Comparison of ENCODE assay signal across 11 cellular contexts in the genomic region with DNA sequence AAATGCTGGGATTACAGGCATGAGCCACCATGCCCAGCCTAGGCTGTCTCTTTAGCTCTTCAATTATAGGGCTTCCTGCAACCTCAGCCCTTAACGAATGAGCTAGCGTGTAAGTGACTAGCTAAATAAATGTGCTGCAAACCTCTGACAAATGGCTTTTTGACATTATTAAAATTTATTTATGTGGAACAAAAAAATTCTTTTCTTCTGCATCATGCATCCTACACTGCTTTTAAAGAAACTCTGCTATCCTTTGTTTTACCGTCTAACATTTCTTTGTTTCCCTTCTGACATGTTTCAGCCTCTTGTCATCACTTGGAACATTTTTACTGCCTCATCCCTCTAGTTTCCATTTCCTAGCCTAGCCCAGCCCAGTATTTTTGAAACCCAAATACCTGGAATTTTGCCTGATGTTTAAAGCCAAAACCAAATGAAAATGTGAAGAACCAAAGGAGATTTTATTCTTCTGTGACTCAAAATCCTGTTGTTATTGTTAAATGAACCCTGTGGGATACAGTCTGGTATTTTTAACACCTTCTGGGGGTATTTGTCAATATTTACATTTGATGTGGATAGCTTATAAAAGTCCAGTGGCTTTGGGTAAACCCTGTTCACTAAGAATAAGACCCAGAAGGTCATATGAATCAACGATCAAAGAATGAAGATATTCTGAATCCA. TPM values are rescaled to one million over a fixed set of nuclear protein-coding genes. Genes with fewer than 3 reads are reported as not detected.
A peak's percentile ranks its signal among the peaks of the same experiment; 100 is the strongest.
DNase-seq lines count a peak whose midpoint lies in the region; ATAC-seq and TF ChIP-seq lines count a peak whose summit lies in the region.
"Had no signal": no experiment of that assay in that cellular context is flagged by ENCODE, and none has a peak within 500 bp of the region (broad histone marks: within the 10 kb centered on the region; RNA-seq: fewer than 3 reads in every experiment).

No MANE protein-coding gene starts in this region.

- ATAC-seq in activated CD8-positive, alpha-beta memory T cell treated with anti-CD3 and anti-CD28 coated beads, Interleukin-2, amount 10 ng/mL, durations not matched to agents 7 days and 5 days: no peak

- H3K9me3 Mint-ChIP-seq in activated CD8-positive, alpha-beta memory T cell treated with anti-CD3 and anti-CD28 coated beads, Interleukin-2, amount 10 ng/mL, durations not matched to agents 7 days and 5 days (ENCODE audit: low read depth): no peaks in the 10 kb centered on the region

- CTCF ChIA-PET in activated CD8-positive, alpha-beta memory T cell treated with anti-CD3 and anti-CD28 coated beads, Interleukin-2, amount 10 ng/mL, durations not matched to agents 7 days and 5 days (lab: Charles Lee): interaction anchor here (1.0 to 10.1 kb wide), 4 partner anchors 9 to 104 kb away, joined by 3 to 59 read pairs (median 28); a partner anchor contains a TSS

- intact Hi-C loops in left ventricle myocardium inferior (cut with micrococcal nuclease) (no loop called here), thyroid gland (cut with DNase I) (no loop called here)

- H3K36me3 Mint-ChIP-seq in activated CD8-positive, alpha-beta memory T cell treated with anti-CD3 and anti-CD28 coated beads, Interleukin-2, amount 10 ng/mL, durations not matched to agents 7 days and 5 days: peaks cover 21% of the 10 kb centered on the region

- peak overlapping the region; percentile 75 for H3K27ac Mint-ChIP-seq in activated CD8-positive, alpha-beta memory T cell treated with anti-CD3 and anti-CD28 coated beads, Interleukin-2, amount 10 ng/mL, durations not matched to agents 7 days and 5 days

- peak overlapping the region; percentile 36 for H3K9ac ChIP-seq in adipocyte (ENCODE audit: low read length)

- H3K36me3 ChIP-seq in adipocyte (ENCODE audit: control insufficient read depth, insufficient read depth, low read length, severe bottlenecking) (no peaks in the 10 kb centered on the region), left ventricle myocardium inferior (no peaks in the 10 kb centered on the region), thyroid gland (no peaks in the 10 kb centered on the region)

- TF ChIP-seq CTCF in left ventricle myocardium inferior (IDR thresholded peaks at IDR 0.05; ENCODE audit: borderline replicate concordance): no peak
- no peak for TF ChIP-seq CTCF in thyroid gland (IDR thresholded peaks at IDR 0.05)
- no peak for TF ChIP-seq CTCF in GM20000 (IDR thresholded peaks at IDR 0.05; ENCODE audit: extremely low read depth, missing control alignments)

- 40 to 62% methylated on average over 4 of the region's 4 CpGs for WGBS in thyroid gland, 2 donors

- no peak for DNase-seq in activated CD8-positive, alpha-beta memory T cell treated with anti-CD3 and anti-CD28 coated beads, Interleukin-2, amount 10 ng/mL, durations not matched to agents 7 days and 5 days
- no peak for DNase-seq in activated CD8-positive, alpha-beta memory T cell treated with anti-CD3 and anti-CD28 coated beads, Interleukin-2, amount 50 U/mL, for 4 hours
- DNase-seq in adipocyte (ENCODE audit: low read depth): peak; percentile 78
- DNase-seq in left ventricle myocardium inferior: no peak
- no peak for DNase-seq in thyroid gland
- DNase-seq in GM20000 (ENCODE audit: low spot score): no peak
- DNase-seq in NOMO-1 (lab: John Stamatoyannopoulos, UW; ENCODE audit: unreplicated experiment in 2 of 2): no peak
- no peak for DNase-seq in NCI-H146 treated with DMSO at 0.1 percent for 48 hours (lab: John Stamatoyannopoulos, UW; ENCODE audit: unreplicated experiment)
- DNase-seq: amygdala, NCI-H1105 treated with DMSO at 0.1 percent for 48 hours had no signal

- H3K4me1 Mint-ChIP-seq in activated CD8-positive, alpha-beta memory T cell treated with anti-CD3 and anti-CD28 coated beads, Interleukin-2, amount 10 ng/mL, durations not matched to agents 7 days and 5 days: peaks cover 89% of the 10 kb centered on the region

- H3K4me3 ChIP-seq in adipocyte (ENCODE audit: low read length): peak overlapping the region; percentile 9
- no peak overlapping the region for H3K4me3 ChIP-seq in left ventricle myocardium inferior
- no peak overlapping the region for H3K4me3 ChIP-seq in thyroid gland (replicated peaks in 1 of 3)

- H3K27me3 ChIP-seq in adipocyte (replicated peaks; ENCODE audit: control insufficient read depth, insufficient read depth, low read length) (no peaks in the 10 kb centered on the region), left ventricle myocardium inferior (ENCODE audit: low read depth) (peaks cover 25% of the 10 kb centered on the region), thyroid gland (no peaks in the 10 kb centered on the region)

- peaks cover 60% of the 10 kb centered on the region for H3K4me1 ChIP-seq in adipocyte (ENCODE audit: control insufficient read depth, insufficient read depth, low read length)
- peaks cover 45% of the 10 kb centered on the region for H3K4me1 ChIP-seq in left ventricle myocardium inferior
- peaks cover 64 to 81% of the 10 kb centered on the region in 2 donors for H3K4me1 ChIP-seq in thyroid gland

- no peak for TF ChIP-seq POLR2A in thyroid gland (IDR thresholded peaks at IDR 0.05)

- no peak overlapping the region for H3K4me3 Mint-ChIP-seq in activated CD8-positive, alpha-beta memory T cell treated with anti-CD3 and anti-CD28 coated beads, Interleukin-2, amount 10 ng/mL, durations not matched to agents 7 days and 5 days

- H3K9me3 ChIP-seq in adipocyte (ENCODE audit: control insufficient read depth, low read length) (no peaks in the 10 kb centered on the region), left ventricle myocardium inferior (replicated peaks) (no peaks in the 10 kb centered on the region), thyroid gland (no peaks in the 10 kb centered on the region)

- H3K27ac ChIP-seq in left ventricle myocardium inferior (replicated peaks) (peak overlapping the region; percentile 67), thyroid gland (peak overlapping the region; percentile 76 to 89 (median 87))
- H3K27ac ChIP-seq: C4-2B had no signal

- H3K27me3 Mint-ChIP-seq in activated CD8-positive, alpha-beta memory T cell treated with anti-CD3 and anti-CD28 coated beads, Interleukin-2, amount 10 ng/mL, durations not matched to agents 7 days and 5 days: peaks cover 2% of the 10 kb centered on the region

RNA-seq across cellular contexts. Expression of a gene that starts 9.5 kb away (rescaled TPM):
- 10 to 100 TPM; 17.3 to 24.1 TPM for total RNA-seq in activated CD8-positive, alpha-beta memory T cell treated with anti-CD3 and anti-CD28 coated beads, Interleukin-2, amount 10 ng/mL, durations not matched to agents 7 days and 5 days
- total RNA-seq in left ventricle myocardium inferior: 4.3 TPM
- 100 to 1,000 TPM in 3 of 4 donors, 10 to 100 TPM in 1; 89.6 to 174 (median 122) TPM for total RNA-seq in thyroid gland
